Comparison of ENCODE assay signal across 13 cellular contexts in the genomic region with DNA sequence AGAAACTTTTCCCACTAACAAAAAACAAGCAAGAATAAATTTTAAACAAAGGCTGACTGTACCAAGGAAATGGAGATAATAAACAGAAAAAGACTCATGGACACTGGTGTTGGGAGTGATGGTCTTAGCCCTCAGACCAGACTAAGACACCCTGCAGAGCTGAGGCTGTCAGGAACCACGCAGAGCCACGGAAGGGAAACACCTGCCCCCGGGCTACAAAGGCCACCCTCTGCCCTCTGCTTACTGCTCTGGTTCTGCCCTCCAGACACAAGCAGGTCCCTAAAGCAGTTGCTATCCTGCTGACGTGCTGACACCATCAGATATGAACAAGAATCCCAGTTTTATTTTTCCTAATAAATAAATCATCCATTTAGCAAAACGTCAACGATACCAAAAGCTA.
DNase-seq lines count a peak whose midpoint lies in the region; ATAC-seq and TF ChIP-seq lines count a peak whose summit lies in the region.
"Had no signal": no experiment of that assay in that cellular context is flagged by ENCODE, and none has a peak within 500 bp of the region (broad histone marks: within the 10 kb centered on the region; RNA-seq: fewer than 3 reads in every experiment).

No MANE protein-coding gene starts in this region.

- H3K4me1 Mint-ChIP-seq in activated naive CD4-positive, alpha-beta T cell treated with anti-CD3 and anti-CD28 coated beads, Interleukin-2, amount 10 ng/mL, durations not matched to agents 7 days and 5 days, result peaks cover 80% of the 10 kb centered on the region
- H3K4me1 Mint-ChIP-seq in activated naive CD8-positive, alpha-beta T cell treated with anti-CD3 and anti-CD28 coated beads for 36 hours, result peaks cover 78% of the 10 kb centered on the region
- peaks cover 44% of the 10 kb centered on the region for H3K4me1 Mint-ChIP-seq in memory B cell

- H3K4me1 ChIP-seq in thoracic aorta (ENCODE audit: control insufficient read depth in 1 of 2, low read depth in 2 of 2), result peaks cover 56 to 77% of the 10 kb centered on the region in 2 donors

- no peak for TF ChIP-seq CTCF in thoracic aorta (IDR thresholded peaks at IDR 0.05)

- H3K27ac ChIP-seq in thoracic aorta, result peak overlapping the region in 1 of 2 donors; percentile 11
- H3K27ac ChIP-seq: SJCRH30 had no signal

- CTCF ChIA-PET in activated naive CD4-positive, alpha-beta T cell treated with anti-CD3 and anti-CD28 coated beads, Interleukin-2, amount 10 ng/mL, durations not matched to agents 7 days and 5 days (lab: Charles Lee), result interaction anchor here (1.3 to 1.9 kb wide), 2 partner anchors 24 to 45 kb away, joined by 4 to 6 read pairs; no protein-coding TSS in a partner anchor

- no peak for ATAC-seq in memory B cell (ENCODE audit: low read depth)
- no peak for ATAC-seq in thoracic aorta (ENCODE audit: insufficient number of reproducible peaks, low FRiP score, low read depth)
- ATAC-seq in HG03139 (IDR thresholded peaks at IDR 0.05; ENCODE audit: unreplicated experiment), result no peak

- H3K4me3 Mint-ChIP-seq in activated naive CD4-positive, alpha-beta T cell treated with anti-CD3 and anti-CD28 coated beads, Interleukin-2, amount 10 ng/mL, durations not matched to agents 7 days and 5 days, result no peak overlapping the region
- H3K4me3 Mint-ChIP-seq in activated naive CD8-positive, alpha-beta T cell treated with anti-CD3 and anti-CD28 coated beads for 36 hours, result no peak overlapping the region
- H3K4me3 Mint-ChIP-seq in memory B cell, result no peak overlapping the region

- H3K36me3 ChIP-seq in thoracic aorta, result no peaks in the 10 kb centered on the region
- H3K36me3 ChIP-seq: lower lobe of right lung, MG63, SJCRH30 had no signal

- H3K27ac Mint-ChIP-seq in activated naive CD4-positive, alpha-beta T cell treated with anti-CD3 and anti-CD28 coated beads, Interleukin-2, amount 10 ng/mL, durations not matched to agents 7 days and 5 days, result peak overlapping the region; percentile 91
- peak overlapping the region; percentile 79 for H3K27ac Mint-ChIP-seq in activated naive CD8-positive, alpha-beta T cell treated with anti-CD3 and anti-CD28 coated beads for 36 hours
- peak overlapping the region; percentile 84 for H3K27ac Mint-ChIP-seq in memory B cell

- no peaks in the 10 kb centered on the region for H3K9me3 Mint-ChIP-seq in activated naive CD4-positive, alpha-beta T cell treated with anti-CD3 and anti-CD28 coated beads, Interleukin-2, amount 10 ng/mL, durations not matched to agents 7 days and 5 days
- no peaks in the 10 kb centered on the region for H3K9me3 Mint-ChIP-seq in activated naive CD8-positive, alpha-beta T cell treated with anti-CD3 and anti-CD28 coated beads for 36 hours
- no peaks in the 10 kb centered on the region for H3K9me3 Mint-ChIP-seq in memory B cell

- no peaks in the 10 kb centered on the region for H3K27me3 Mint-ChIP-seq in activated naive CD4-positive, alpha-beta T cell treated with anti-CD3 and anti-CD28 coated beads, Interleukin-2, amount 10 ng/mL, durations not matched to agents 7 days and 5 days
- H3K27me3 Mint-ChIP-seq in activated naive CD8-positive, alpha-beta T cell treated with anti-CD3 and anti-CD28 coated beads for 36 hours, result no peaks in the 10 kb centered on the region
- H3K27me3 Mint-ChIP-seq in memory B cell, result no peaks in the 10 kb centered on the region

- no peak for DNase-seq in activated naive CD4-positive, alpha-beta T cell treated with anti-CD3 and anti-CD28 coated beads, Interleukin-2, amount 10 ng/mL, durations not matched to agents 7 days and 5 days
- no peak for DNase-seq in activated naive CD4-positive, alpha-beta T cell treated with Interleukin-2 at 50 U/mL for 16 hours
- DNase-seq in activated naive CD8-positive, alpha-beta T cell treated with anti-CD3 and anti-CD28 coated beads for 36 hours, result no peak
- DNase-seq in memory B cell (ENCODE audit: low spot score in 2 of 2), result no peak
- DNase-seq in thoracic aorta (ENCODE audit: low spot score), result no peak
- no peak for DNase-seq in stimulated activated CD8-positive, alpha-beta memory T cell treated with anti-CD3 and anti-CD28 coated beads, Interleukin-4, amount 100 ng/mL, for 48 hours
- DNase-seq in HCEC 1CT, result no peak
- DNase-seq: activated CD4-positive, alpha-beta T cell treated with anti-CD3 and anti-CD28 coated beads, Interleukin-2, amount 50 U/mL, for 4 hours; NCI-H526 treated with DMSO at 0.1 percent for 48 hours had no signal

- no peaks in the 10 kb centered on the region for H3K27me3 ChIP-seq in thoracic aorta (replicated peaks; ENCODE audit: insufficient read depth)
- H3K27me3 ChIP-seq: MG63, SJCRH30 had no signal

- H3K4me3 ChIP-seq in thoracic aorta, result peak overlapping the region; percentile 34
- H3K4me3 ChIP-seq: lower lobe of right lung, MG63, SJCRH30 had no signal

- H3K36me3 Mint-ChIP-seq in activated naive CD4-positive, alpha-beta T cell treated with anti-CD3 and anti-CD28 coated beads, Interleukin-2, amount 10 ng/mL, durations not matched to agents 7 days and 5 days, result peaks cover 8% of the 10 kb centered on the region
- peaks cover 23% of the 10 kb centered on the region for H3K36me3 Mint-ChIP-seq in activated naive CD8-positive, alpha-beta T cell treated with anti-CD3 and anti-CD28 coated beads for 36 hours
- H3K36me3 Mint-ChIP-seq in memory B cell, result peaks cover 3% of the 10 kb centered on the region

- no peaks in the 10 kb centered on the region for H3K9me3 ChIP-seq in thoracic aorta
- H3K9me3 ChIP-seq: lower lobe of right lung, MG63, SJCRH30 had no signal
